Comparison of ENCODE assay signal across 9 cellular contexts in genomic region chr5:73213566-73213998, GRCh38. TPM values are rescaled to one million over a fixed set of nuclear protein-coding genes. Genes with fewer than 3 reads are reported as not detected.
DNase-seq lines count a peak whose midpoint lies in the region; ATAC-seq, FAIRE-seq and TF ChIP-seq lines count a peak whose summit lies in the region.
"Had no signal": no experiment of that assay in that cellular context is flagged by ENCODE, and none has a peak within 500 bp of the region (broad histone marks: within the 10 kb centered on the region; RNA-seq: fewer than 3 reads in every experiment).

No MANE protein-coding gene starts in this region.

- no peaks in the 10 kb centered on the region for H3K79me1 ChIP-seq in H1 (ENCODE audit: low read depth, low read length)

- no peak overlapping the region for H3K4ac ChIP-seq in H1 (replicated peaks; ENCODE audit: insufficient read length, low read depth, low read length)

- H3K9me3 Mint-ChIP-seq in naive thymus-derived CD8-positive, alpha-beta T cell: peaks cover 8 to 35% (median 18%) of the 10 kb centered on the region in 9 donors
- peaks cover 1% of the 10 kb centered on the region for H3K9me3 Mint-ChIP-seq in activated CD8-positive, alpha-beta memory T cell treated with anti-CD3 and anti-CD28 coated beads, Interleukin-2, amount 10 ng/mL, durations not matched to agents 7 days and 5 days (ENCODE audit: low read depth)

- no peak overlapping the region for H3K4me3 Mint-ChIP-seq in naive thymus-derived CD8-positive, alpha-beta T cell
- H3K4me3 Mint-ChIP-seq in activated CD8-positive, alpha-beta memory T cell treated with anti-CD3 and anti-CD28 coated beads, Interleukin-2, amount 10 ng/mL, durations not matched to agents 7 days and 5 days: no peak overlapping the region

- DNase-seq in AG04449 (ENCODE audit: low read depth, low spot score) (peak; percentile 65), H1 (ENCODE audit: low read depth in 1 of 2, low spot score in 2 of 2) (peak in 1 of 2 experiments; percentile 51), epidermal melanocyte (ENCODE audit: insufficient read length, low spot score) (no peak), OCI-LY7 (ENCODE audit: low spot score) (no peak)
- DNase-seq in naive thymus-derived CD8-positive, alpha-beta T cell: no peak
- no peak for DNase-seq in activated CD8-positive, alpha-beta memory T cell treated with anti-CD3 and anti-CD28 coated beads, Interleukin-2, amount 10 ng/mL, durations not matched to agents 7 days and 5 days

- no peak overlapping the region for H2AFZ ChIP-seq in H1 (ENCODE audit: low read length)
- no peak overlapping the region for H2AFZ ChIP-seq in OCI-LY7 (ENCODE audit: low read length)

- no peak overlapping the region for H2BK20ac ChIP-seq in H1 (ENCODE audit: low read length)

- H3K23ac ChIP-seq in H1 (ENCODE audit: insufficient read length): no peak overlapping the region

- H3K27me3 Mint-ChIP-seq in naive thymus-derived CD8-positive, alpha-beta T cell: peaks cover 70 to 96% (median 81%) of the 10 kb centered on the region in 5 donors
- H3K27me3 Mint-ChIP-seq in activated CD8-positive, alpha-beta memory T cell treated with anti-CD3 and anti-CD28 coated beads, Interleukin-2, amount 10 ng/mL, durations not matched to agents 7 days and 5 days: peaks cover 86% of the 10 kb centered on the region

- no peak overlapping the region for H4K5ac ChIP-seq in H1 (ENCODE audit: insufficient read length, low read depth, low read length)

- peak; percentile 51 for ATAC-seq in GM18511 (IDR thresholded peaks at IDR 0.05; ENCODE audit: unreplicated experiment)
- no peak for ATAC-seq in naive thymus-derived CD8-positive, alpha-beta T cell
- no peak for ATAC-seq in activated CD8-positive, alpha-beta memory T cell treated with anti-CD3 and anti-CD28 coated beads, Interleukin-2, amount 10 ng/mL, durations not matched to agents 7 days and 5 days

- H3K56ac ChIP-seq in H1 (replicated peaks; ENCODE audit: insufficient read length, low read depth, low read length): no peak overlapping the region

- peaks cover 15 to 41% (median 38%) of the 10 kb centered on the region in 4 experiments for H3K27me3 ChIP-seq in H1 (replicated peaks in 1 of 4; ENCODE audit: control insufficient read depth in 3 of 4, extremely low read depth in 1 of 4, insufficient read depth in 3 of 4, low read length in 3 of 4)

- H3K4me3 ChIP-seq in AG04449 (ENCODE audit: low read depth, low read length) (0 out of 2 replicates have a peak overlapping the region, but pooled peaks have one; percentile 8), H1 (ENCODE audit: extremely low read depth in 1 of 4, insufficient read depth in 2 of 4, low read depth in 3 of 4, low read length in 4 of 4) (no peak overlapping the region), OCI-LY7 (ENCODE audit: low read depth, low read length, poor library complexity, severe bottlenecking) (no peak overlapping the region)

- H3K4me2 ChIP-seq in H1 (ENCODE audit: insufficient read depth in 1 of 2, low read depth in 2 of 2, low read length in 2 of 2) (peak overlapping the region in 1 of 2 experiments; percentile 26; a peak in 1 of 4 replicates), OCI-LY7 (ENCODE audit: low read length) (no peak overlapping the region)

- TF ChIP-seq EP300 in Ishikawa (IDR thresholded peaks at IDR 0.05; ENCODE audit: borderline replicate concordance) (no peak), H1 (IDR thresholded peaks at IDR 0.05; ENCODE audit: borderline replicate concordance in 1 of 2, low read depth in 2 of 2, low read length in 2 of 2) (no peak)

- H4K8ac ChIP-seq in H1 (ENCODE audit: extremely low read depth, insufficient read depth, low read length): no peak overlapping the region

- H4K91ac ChIP-seq in H1 (replicated peaks; ENCODE audit: insufficient read length, low read length): no peak overlapping the region

- no peak for FAIRE-seq in H1 (lab: Jason Lieb, UNC)

- TF ChIP-seq RAD21 in Ishikawa (IDR thresholded peaks at IDR 0.05; ENCODE audit: low read depth) (no peak), H1 (IDR thresholded peaks at IDR 0.05 in 1 of 2, conservative IDR thresholded peaks at IDR 0.05 in 1 of 2; ENCODE audit: low read depth in 2 of 2, low read length in 2 of 2) (no peak)

- POLR2A ChIA-PET in AG04449 (lab: Yijun Ruan, JAX): no interaction called here
- POLR2A ChIA-PET in H1 (lab: Charles Lee; ENCODE audit: partially characterized antibody): no interaction called here
- POLR2A ChIA-PET in naive thymus-derived CD8-positive, alpha-beta T cell (lab: Charles Lee): no interaction called here
- POLR2A ChIA-PET in OCI-LY7 (lab: Charles Lee): no interaction called here

- CTCF ChIA-PET in AG04449 (lab: Yijun Ruan, JAX): interaction anchor here (3.6 to 6.9 kb wide), 7 partner anchors 13 to 284 kb away, joined by 27 to 193 read pairs (median 69); partner anchors contain the start of genes BTF3 and FOXD1
- CTCF ChIA-PET in H1 (lab: Charles Lee; ENCODE audit: partially characterized antibody): interaction anchor here (1.4 to 5.7 kb wide), 4 partner anchors 11 to 251 kb away, joined by 4 to 68 read pairs (median 45); partner anchors contain the start of gene TMEM174
- CTCF ChIA-PET in activated CD8-positive, alpha-beta memory T cell treated with anti-CD3 and anti-CD28 coated beads, Interleukin-2, amount 10 ng/mL, durations not matched to agents 7 days and 5 days (lab: Charles Lee): interaction anchor here (1.3 kb wide), 1 partner anchor 238 kb away, joined by 3 read pairs; no protein-coding TSS in a partner anchor
- CTCF ChIA-PET in OCI-LY7 (lab: Charles Lee; ENCODE audit: unreplicated experiment): no interaction called here

- TF ChIP-seq CTCF in AG04449 (IDR thresholded peaks at IDR 0.05; ENCODE audit: insufficient read depth, low read length, missing control alignments) (no peak), H1 (IDR thresholded peaks at IDR 0.05; ENCODE audit: control extremely low read depth in 1 of 3, insufficient read depth in 1 of 3, low read depth in 1 of 3, low read length in 3 of 3) (no peak), OCI-LY7 (conservative IDR thresholded peaks at IDR 0.05; ENCODE audit: low read length) (no peak)

- 0 out of 2 replicates have a peak overlapping the region, but pooled peaks have one; percentile 24 for H2BK5ac ChIP-seq in H1 (ENCODE audit: low read depth, low read length)

- peak overlapping the region; percentile 84; the same call in 1 of the 2 replicates for H2BK12ac ChIP-seq in H1 (ENCODE audit: low read depth, low read length)

- H3K18ac ChIP-seq in H1 (ENCODE audit: extremely low read depth, low read length): no peak overlapping the region

- no peak overlapping the region for H2BK120ac ChIP-seq in H1 (replicated peaks; ENCODE audit: low read depth, low read length)

- intact Hi-C loops in OCI-LY7 (cut with micrococcal nuclease; ENCODE audit: unreplicated experiment): no loop called here

- no peak overlapping the region for H3K14ac ChIP-seq in H1 (ENCODE audit: insufficient read length)

- no TSS peak for BruUV-seq in OCI-LY7 (replicated peaks; lab: Mats Ljungman, UMichigan)

- H2AK5ac ChIP-seq in H1 (ENCODE audit: low read depth, low read length): no peak overlapping the region

- peaks cover 8 to 18% (median 14%) of the 10 kb centered on the region in 3 donors for H3K36me3 Mint-ChIP-seq in naive thymus-derived CD8-positive, alpha-beta T cell
- H3K36me3 Mint-ChIP-seq in activated CD8-positive, alpha-beta memory T cell treated with anti-CD3 and anti-CD28 coated beads, Interleukin-2, amount 10 ng/mL, durations not matched to agents 7 days and 5 days: peaks cover 1% of the 10 kb centered on the region

- H2BK15ac ChIP-seq in H1 (ENCODE audit: low read length): 0 out of 2 replicates have a peak overlapping the region, but pooled peaks have one; percentile 92

- H3K27ac Mint-ChIP-seq in naive thymus-derived CD8-positive, alpha-beta T cell: peak overlapping the region in 1 of 10 donors; percentile 48
- no peak overlapping the region for H3K27ac Mint-ChIP-seq in activated CD8-positive, alpha-beta memory T cell treated with anti-CD3 and anti-CD28 coated beads, Interleukin-2, amount 10 ng/mL, durations not matched to agents 7 days and 5 days

- H3K27ac ChIP-seq in H1 (ENCODE audit: low read depth, low read length): no peak overlapping the region
- H3K27ac ChIP-seq in OCI-LY7 (ENCODE audit: low read depth, low read length, poor library complexity, severe bottlenecking): no peak overlapping the region

- no peaks in the 10 kb centered on the region for H3K36me3 ChIP-seq in H1 (ENCODE audit: control insufficient read depth in 2 of 4, insufficient read depth in 4 of 4, low read length in 3 of 4)
- H3K36me3 ChIP-seq in OCI-LY7 (ENCODE audit: insufficient read depth, low read length): no peaks in the 10 kb centered on the region

- H4K20me1 ChIP-seq in H1 (replicated peaks in 1 of 2; ENCODE audit: control insufficient read depth in 1 of 2, insufficient read depth in 2 of 2, low read length in 2 of 2) (no peaks in the 10 kb centered on the region), OCI-LY7 (ENCODE audit: insufficient read depth, low read length) (no peaks in the 10 kb centered on the region)

- H3K23me2 ChIP-seq in H1 (ENCODE audit: low read depth, low read length): peaks cover 7% of the 10 kb centered on the region

- H3K9me3 ChIP-seq in H1 (ENCODE audit: insufficient read depth in 2 of 2, low read depth in 1 of 2, low read length in 1 of 2) (no peaks in the 10 kb centered on the region), OCI-LY7 (ENCODE audit: low read length) (no peaks in the 10 kb centered on the region)

- H3K4me1 ChIP-seq in H1 (replicated peaks in 1 of 4; ENCODE audit: control insufficient read depth in 3 of 4, insufficient read depth in 4 of 4, low read length in 3 of 4) (peaks cover 5 to 23% (median 9%) of the 10 kb centered on the region in 4 experiments), OCI-LY7 (ENCODE audit: insufficient read depth, low read length, poor library complexity, severe bottlenecking) (no peaks in the 10 kb centered on the region)

- H3K9ac ChIP-seq in H1 (replicated peaks in 1 of 4; ENCODE audit: extremely low read depth in 1 of 4, low read depth in 3 of 4, low read length in 3 of 4): no peak overlapping the region

- WGBS in H1 (ENCODE audit: extremely low coverage in 1 of 2, insufficient coverage in 1 of 2, insufficient read length in 1 of 2, insufficient replicate concordance in 2 of 2, low coverage in 1 of 2, low lambda C conversion rate in 2 of 2, missing lambda C conversion rate in 1 of 2), 2 experiments: 54% methylated on average over 6 of the region's 6 CpGs; no CpG with 5 or more reads in 1 of the 2 experiments

- H3K4me1 Mint-ChIP-seq in naive thymus-derived CD8-positive, alpha-beta T cell: peaks cover 3 to 9% (median 8%) of the 10 kb centered on the region in 4 donors
- peaks cover 6% of the 10 kb centered on the region for H3K4me1 Mint-ChIP-seq in activated CD8-positive, alpha-beta memory T cell treated with anti-CD3 and anti-CD28 coated beads, Interleukin-2, amount 10 ng/mL, durations not matched to agents 7 days and 5 days

- TF ChIP-seq POLR2A in H1 (IDR thresholded peaks at IDR 0.05; ENCODE audit: control extremely low read depth in 1 of 2, low read depth in 2 of 2, low read length in 2 of 2): no peak

- H3K79me2 ChIP-seq in H1 (ENCODE audit: control insufficient read depth in 1 of 2, insufficient read depth in 2 of 2, low read length in 2 of 2): no peaks in the 10 kb centered on the region
- H3K79me2 ChIP-seq in OCI-LY7 (ENCODE audit: insufficient read depth, low read depth, low read length): no peaks in the 10 kb centered on the region

- no peaks in the 10 kb centered on the region for H3K9me2 ChIP-seq in OCI-LY7 (ENCODE audit: insufficient read depth, low read length)

RNA-seq across cellular contexts. Expression of gene TMEM174, which starts 40.6 kb away (rescaled TPM):
- not detected in 2 replicates for total RNA-seq in H1 (2021; fragmentation: NEBNext Ultra II Directional; extraction: Animal tissue kit (Norgen Biotek cat#: 25700))
- not detected in 2 replicates for polyA plus RNA-seq in H1 (2011; rRNA removed)
- polyA plus RNA-seq in H1 (2011; cell fraction: cytosol; rRNA removed): not detected
- polyA plus RNA-seq in H1 (2011; cell fraction: nucleus; rRNA removed): not detected
- polyA plus RNA-seq in H1 (2012, experiment 1 of 2): not detected in 4 replicates
- not detected for polyA plus RNA-seq in H1 (2012, experiment 2 of 2)
- polyA plus RNA-seq in H1 (2013, experiment 1 of 2): not detected
- not detected for polyA plus RNA-seq in H1 (2013, experiment 2 of 2)
- polyA minus RNA-seq in H1 (2011; rRNA and poly(A)+ RNA removed): not detected in 2 replicates
- polyA minus RNA-seq in H1 (2011; cell fraction: cytosol; rRNA and poly(A)+ RNA removed): not detected
- polyA minus RNA-seq in H1 (2011; cell fraction: nucleus; rRNA and poly(A)+ RNA removed): not detected
- total RNA-seq in naive thymus-derived CD8-positive, alpha-beta T cell: not detected
- not detected for polyA plus RNA-seq in naive thymus-derived CD8-positive, alpha-beta T cell
- total RNA-seq in activated CD8-positive, alpha-beta memory T cell treated with anti-CD3 and anti-CD28 coated beads, Interleukin-2, amount 10 ng/mL, durations not matched to agents 7 days and 5 days: not detected
- total RNA-seq in OCI-LY7 (2014; rRNA removed; shearing (Covaris generic)): not detected in 2 replicates
- 0.25 TPM in 1 of 2 replicates, not detected in the other for total RNA-seq in OCI-LY7 (2022)
- total RNA-seq: SK-MEL-5 had no signal
